In genomic region chr7:41809081-41809480, GRCh38 we compare ENCODE assay signal across 17 cellular contexts.
"Had no signal": no experiment of that assay in that cellular context is flagged by ENCODE, and none has a peak within 500 bp of the region (broad histone marks: within the 10 kb centered on the region; RNA-seq: fewer than 3 reads in every experiment).

No MANE protein-coding gene starts in this region.

- H3K36me3 ChIP-seq: esophagus muscularis mucosa, neural progenitor cell, ovary had no signal

- H3K4me1 ChIP-seq: esophagus muscularis mucosa had no signal

- H3K27ac Mint-ChIP-seq: natural killer cell treated with Interleukin-12 subunit alpha and Interleukin-12 subunit beta and Interleukin-15 and Interleukin-18, amount 100 ng/mL, for 72 hours; neural progenitor cell had no signal

- DNase-seq: cortex of kidney; effector memory CD4-positive, alpha-beta T cell; left colon; left ventricle myocardium superior; midbrain; nucleus accumbens; ovary; right cardiac atrium; small intestine; stimulated activated CD4-positive, alpha-beta T cell treated with anti-CD3 and anti-CD28 coated beads, Interleukin-2, amount 100 ng/mL, for 48 hours; stimulated activated naive CD4-positive, alpha-beta T cell treated with Interleukin-2 at 50 U/mL for 16 hours; trophoblast cell had no signal

- H3K4me3 ChIP-seq: esophagus muscularis mucosa, lung, neural progenitor cell, ovary had no signal

- H3K9me3 Mint-ChIP-seq: natural killer cell treated with Interleukin-12 subunit alpha and Interleukin-12 subunit beta and Interleukin-15 and Interleukin-18, amount 100 ng/mL, for 72 hours had no signal

- ATAC-seq: left colon; left ventricle myocardium superior; natural killer cell treated with Interleukin-12 subunit alpha and Interleukin-12 subunit beta and Interleukin-15 and Interleukin-18, amount 100 ng/mL, for 72 hours; right cardiac atrium had no signal

- H3K9me3 ChIP-seq: esophagus muscularis mucosa, ovary had no signal

- H3K9ac ChIP-seq: neural progenitor cell had no signal

- H3K27me3 ChIP-seq: esophagus muscularis mucosa, neural progenitor cell, ovary had no signal

- H3K36me3 Mint-ChIP-seq: natural killer cell treated with Interleukin-12 subunit alpha and Interleukin-12 subunit beta and Interleukin-15 and Interleukin-18, amount 100 ng/mL, for 72 hours; neural progenitor cell had no signal

- H3K27ac ChIP-seq: epithelial cell of prostate, esophagus muscularis mucosa, neural progenitor cell, ovary had no signal

- H3K27me3 Mint-ChIP-seq: natural killer cell treated with Interleukin-12 subunit alpha and Interleukin-12 subunit beta and Interleukin-15 and Interleukin-18, amount 100 ng/mL, for 72 hours had no signal

- H3K4me3 Mint-ChIP-seq: natural killer cell treated with Interleukin-12 subunit alpha and Interleukin-12 subunit beta and Interleukin-15 and Interleukin-18, amount 100 ng/mL, for 72 hours; neural progenitor cell had no signal
